Comparison of ENCODE assay signal across 33 cellular contexts in the genomic region with DNA sequence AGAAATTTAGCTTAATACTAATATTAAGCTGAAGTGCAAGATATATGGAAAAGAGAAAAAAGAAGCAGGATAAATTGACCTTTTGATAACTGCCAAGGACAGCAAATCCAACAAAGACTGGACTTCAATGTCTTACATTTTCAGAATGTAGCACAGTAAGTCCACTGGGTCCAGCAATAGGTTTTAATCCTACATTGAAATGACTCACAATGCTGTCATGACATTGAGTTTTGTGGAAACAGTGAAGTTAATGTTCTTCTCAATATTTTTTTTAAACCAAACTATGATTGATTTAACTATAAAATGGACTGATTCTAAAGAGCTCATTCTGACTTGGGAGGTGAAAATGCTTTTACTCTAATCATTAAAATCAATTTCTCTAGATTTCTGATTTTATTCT.
"Had no signal": no experiment of that assay in that cellular context is flagged by ENCODE, and none has a peak within 500 bp of the region (broad histone marks: within the 10 kb centered on the region; RNA-seq: fewer than 3 reads in every experiment).

No MANE protein-coding gene starts in this region.

- H3K4me3 ChIP-seq: cardiac muscle cell, coronary artery, gastroesophageal sphincter, ovary, prostate gland, sigmoid colon, smooth muscle cell, suprapubic skin, tibial artery, upper lobe of right lung had no signal

- H3K36me3 Mint-ChIP-seq: activated naive CD4-positive, alpha-beta T cell treated with anti-CD3 and anti-CD28 coated beads, Interleukin-2, amount 50 U/mL, for 24 hours; naive B cell had no signal

- H3K27ac ChIP-seq: cardiac muscle cell, coronary artery, gastroesophageal sphincter, neutrophil, ovary, prostate gland, sigmoid colon, suprapubic skin, tibial artery, upper lobe of right lung, VCaP had no signal

- H3K4me2 ChIP-seq: smooth muscle cell had no signal

- H3K4me1 Mint-ChIP-seq: activated CD4-positive, alpha-beta T cell treated with anti-CD3 and anti-CD28 coated beads, Interleukin-2, amount 10 ng/mL, durations not matched to agents 7 days and 5 days; activated naive CD4-positive, alpha-beta T cell treated with anti-CD3 and anti-CD28 coated beads, Interleukin-2, amount 50 U/mL, for 24 hours; activated naive CD8-positive, alpha-beta T cell treated with anti-CD3 and anti-CD28 coated beads, Interleukin-2, amount 50 U/mL, for 24 hours; naive B cell; nephron progenitor cell had no signal

- H3K9me3 ChIP-seq: gastroesophageal sphincter, neutrophil, ovary, prostate gland, sigmoid colon, suprapubic skin, tibial artery, upper lobe of right lung had no signal

- ATAC-seq: activated CD8-positive, alpha-beta T cell treated with anti-CD3 and anti-CD28 coated beads for 36 hours; activated naive CD8-positive, alpha-beta T cell treated with anti-CD3 and anti-CD28 coated beads, Interleukin-2, amount 50 U/mL, for 24 hours; effector memory CD8-positive, alpha-beta T cell; gastroesophageal sphincter; left cardiac atrium; upper lobe of right lung had no signal

- H3K4me3 Mint-ChIP-seq: activated CD4-positive, alpha-beta T cell treated with anti-CD3 and anti-CD28 coated beads, Interleukin-2, amount 10 ng/mL, durations not matched to agents 7 days and 5 days; activated CD8-positive, alpha-beta T cell treated with anti-CD3 and anti-CD28 coated beads for 36 hours; activated naive CD4-positive, alpha-beta T cell treated with anti-CD3 and anti-CD28 coated beads, Interleukin-2, amount 50 U/mL, for 24 hours; activated naive CD8-positive, alpha-beta T cell treated with anti-CD3 and anti-CD28 coated beads, Interleukin-2, amount 50 U/mL, for 24 hours; effector memory CD8-positive, alpha-beta T cell; naive B cell; nephron progenitor cell had no signal

- H3K36me3 ChIP-seq: cardiac muscle cell, gastroesophageal sphincter, neutrophil, ovary, prostate gland, sigmoid colon, suprapubic skin, tibial artery, upper lobe of right lung had no signal

- H3K27me3 Mint-ChIP-seq: activated CD4-positive, alpha-beta T cell treated with anti-CD3 and anti-CD28 coated beads, Interleukin-2, amount 10 ng/mL, durations not matched to agents 7 days and 5 days; activated CD8-positive, alpha-beta T cell treated with anti-CD3 and anti-CD28 coated beads for 36 hours; activated naive CD4-positive, alpha-beta T cell treated with anti-CD3 and anti-CD28 coated beads, Interleukin-2, amount 50 U/mL, for 24 hours; activated naive CD8-positive, alpha-beta T cell treated with anti-CD3 and anti-CD28 coated beads, Interleukin-2, amount 50 U/mL, for 24 hours; effector memory CD8-positive, alpha-beta T cell; naive B cell had no signal

- DNase-seq: activated CD4-positive, alpha-beta T cell treated with anti-CD3 and anti-CD28 coated beads, Interleukin-2, amount 10 ng/mL, durations not matched to agents 7 days and 5 days; activated CD4-positive, CD25-positive, alpha-beta regulatory T cell treated with anti-CD3 and anti-CD28 coated beads, Interleukin-2, amount 50 U/mL, for 72 hours; activated CD8-positive, alpha-beta T cell treated with anti-CD3 and anti-CD28 coated beads for 36 hours; activated naive CD8-positive, alpha-beta T cell treated with anti-CD3 and anti-CD28 coated beads, Interleukin-2, amount 50 U/mL, for 24 hours; activated T-cell treated with anti-CD3 and anti-CD28 coated beads, Interleukin-2, amount 50 U/mL, for 48 hours; cerebellar nuclear complex; effector memory CD8-positive, alpha-beta T cell; erythroblast; head of caudate nucleus; hippocampal formation; left cardiac atrium; mammary epithelial cell; naive B cell; nephron progenitor cell; ovary; sigmoid colon; stimulated activated CD4-positive, alpha-beta T cell treated with anti-CD3 and anti-CD28 coated beads, Interleukin-1b, Interleukin-23, amount 100 ng/mL, for 48 hours; stimulated activated CD4-positive, alpha-beta T cell treated with anti-CD3 and anti-CD28 coated beads, Interleukin-4, amount 100 ng/mL, for 4 hours; stimulated activated CD8-positive, alpha-beta memory T cell treated with anti-CD3 and anti-CD28 coated beads, Interleukin-4, amount 100 ng/mL, for 48 hours; stimulated activated naive CD4-positive, alpha-beta T cell; T-helper 9 cell; tibial artery; upper lobe of right lung had no signal

- H3K4me1 ChIP-seq: gastroesophageal sphincter, prostate gland, sigmoid colon, suprapubic skin, tibial artery, upper lobe of right lung had no signal

- H3K9me3 Mint-ChIP-seq: activated CD4-positive, alpha-beta T cell treated with anti-CD3 and anti-CD28 coated beads, Interleukin-2, amount 10 ng/mL, durations not matched to agents 7 days and 5 days; nephron progenitor cell had no signal

- H3K27ac Mint-ChIP-seq: activated CD4-positive, alpha-beta T cell treated with anti-CD3 and anti-CD28 coated beads, Interleukin-2, amount 10 ng/mL, durations not matched to agents 7 days and 5 days; activated CD8-positive, alpha-beta T cell treated with anti-CD3 and anti-CD28 coated beads for 36 hours; activated naive CD4-positive, alpha-beta T cell treated with anti-CD3 and anti-CD28 coated beads, Interleukin-2, amount 50 U/mL, for 24 hours; activated naive CD8-positive, alpha-beta T cell treated with anti-CD3 and anti-CD28 coated beads, Interleukin-2, amount 50 U/mL, for 24 hours; activated T-helper 2 cell treated with anti-CD3 and anti-CD28 coated beads, Interferon-gamma antibody, Interleukin-2, Interleukin-4, amounts not matched to agents 10 μg/mL and 5 μg/mL and 100 μg/mL, durations not matched to agents 14 hours and 24 hours and 36 hours; effector memory CD8-positive, alpha-beta T cell; naive B cell; nephron progenitor cell had no signal

- H3K27me3 ChIP-seq: cardiac muscle cell, gastroesophageal sphincter, neutrophil, ovary, sigmoid colon, suprapubic skin, tibial artery, upper lobe of right lung had no signal
